ENCODE assay signal across 3 cellular contexts in the genomic region with DNA sequence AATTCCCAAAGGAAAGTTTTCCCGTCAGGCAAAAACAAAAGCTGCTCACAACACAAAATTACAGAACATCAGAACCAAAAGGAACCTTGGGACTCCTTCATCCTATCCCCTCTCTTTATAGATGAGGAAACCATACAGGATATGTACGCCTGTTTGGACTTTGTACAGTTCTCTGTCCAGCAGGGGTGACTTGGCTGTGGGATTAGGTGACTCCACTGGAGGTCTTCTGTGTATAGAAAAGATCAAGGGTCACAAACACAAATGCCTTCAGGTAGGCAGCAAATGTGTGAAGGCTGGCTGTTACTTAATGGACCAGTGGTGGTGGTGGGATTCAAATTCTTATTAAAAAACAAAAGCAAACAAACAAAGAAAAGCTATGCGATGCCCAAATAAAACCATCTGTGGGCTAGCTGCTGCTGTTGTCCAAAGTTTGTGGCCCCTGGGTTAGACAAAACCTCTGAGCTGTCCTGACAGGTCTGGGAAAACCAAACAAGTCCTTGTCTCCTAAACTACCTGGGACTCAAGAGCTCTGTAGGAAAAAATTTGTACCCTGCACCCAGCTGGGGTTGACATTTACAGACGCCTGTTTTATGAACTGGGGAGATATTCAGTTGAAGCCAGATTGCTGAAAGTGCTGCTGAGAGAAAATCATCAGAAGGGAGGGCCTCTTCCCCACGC.
TF ChIP-seq lines count a peak whose summit lies in the region.

No MANE protein-coding gene starts in this region.

TF ChIP-seq in SK-N-SH, 30 proteins besides CTCF, POLR2A, EP300 and RAD21 (continues in another document):
- no peak for TF ChIP-seq MXI1 (IDR thresholded peaks at IDR 0.05; ENCODE audit: low read depth, low read length)
- TF ChIP-seq GABPA (IDR thresholded peaks at IDR 0.05; ENCODE audit: low read depth), result no peak
- no peak for TF ChIP-seq MEF2A (IDR thresholded peaks at IDR 0.05; ENCODE audit: borderline replicate concordance, low read depth)
- TF ChIP-seq, protein P1, sequence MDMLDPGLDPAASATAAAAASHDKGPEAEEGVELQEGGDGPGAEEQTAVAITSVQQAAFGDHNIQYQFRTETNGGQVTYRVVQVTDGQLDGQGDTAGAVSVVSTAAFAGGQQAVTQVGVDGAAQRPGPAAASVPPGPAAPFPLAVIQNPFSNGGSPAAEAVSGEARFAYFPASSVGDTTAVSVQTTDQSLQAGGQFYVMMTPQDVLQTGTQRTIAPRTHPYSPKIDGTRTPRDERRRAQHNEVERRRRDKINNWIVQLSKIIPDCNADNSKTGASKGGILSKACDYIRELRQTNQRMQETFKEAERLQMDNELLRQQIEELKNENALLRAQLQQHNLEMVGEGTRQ (IDR thresholded peaks at IDR 0.05; ENCODE audit: borderline replicate concordance, low read depth, low read length), result no peak
- TF ChIP-seq CHD2 (IDR thresholded peaks at IDR 0.05; ENCODE audit: low read length, partially characterized antibody), result no peak
- TF ChIP-seq FOXJ3 (CRISPR knock-in tag; IDR thresholded peaks at IDR 0.05), result no peak
- no peak for TF ChIP-seq SMC3 (IDR thresholded peaks at IDR 0.05; ENCODE audit: low read depth, low read length)
- no peak for TF ChIP-seq RFX5 (IDR thresholded peaks at IDR 0.05; ENCODE audit: low read length)
- no peak for TF ChIP-seq RCOR1 (IDR thresholded peaks at IDR 0.05; ENCODE audit: low read length)
- TF ChIP-seq FOXM1 (IDR thresholded peaks at IDR 0.05; ENCODE audit: low read depth), result no peak
- TF ChIP-seq, protein P2, sequence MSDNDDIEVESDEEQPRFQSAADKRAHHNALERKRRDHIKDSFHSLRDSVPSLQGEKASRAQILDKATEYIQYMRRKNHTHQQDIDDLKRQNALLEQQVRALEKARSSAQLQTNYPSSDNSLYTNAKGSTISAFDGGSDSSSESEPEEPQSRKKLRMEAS (IDR thresholded peaks at IDR 0.05; ENCODE audit: low read depth), result no peak
- TF ChIP-seq, protein P3, sequence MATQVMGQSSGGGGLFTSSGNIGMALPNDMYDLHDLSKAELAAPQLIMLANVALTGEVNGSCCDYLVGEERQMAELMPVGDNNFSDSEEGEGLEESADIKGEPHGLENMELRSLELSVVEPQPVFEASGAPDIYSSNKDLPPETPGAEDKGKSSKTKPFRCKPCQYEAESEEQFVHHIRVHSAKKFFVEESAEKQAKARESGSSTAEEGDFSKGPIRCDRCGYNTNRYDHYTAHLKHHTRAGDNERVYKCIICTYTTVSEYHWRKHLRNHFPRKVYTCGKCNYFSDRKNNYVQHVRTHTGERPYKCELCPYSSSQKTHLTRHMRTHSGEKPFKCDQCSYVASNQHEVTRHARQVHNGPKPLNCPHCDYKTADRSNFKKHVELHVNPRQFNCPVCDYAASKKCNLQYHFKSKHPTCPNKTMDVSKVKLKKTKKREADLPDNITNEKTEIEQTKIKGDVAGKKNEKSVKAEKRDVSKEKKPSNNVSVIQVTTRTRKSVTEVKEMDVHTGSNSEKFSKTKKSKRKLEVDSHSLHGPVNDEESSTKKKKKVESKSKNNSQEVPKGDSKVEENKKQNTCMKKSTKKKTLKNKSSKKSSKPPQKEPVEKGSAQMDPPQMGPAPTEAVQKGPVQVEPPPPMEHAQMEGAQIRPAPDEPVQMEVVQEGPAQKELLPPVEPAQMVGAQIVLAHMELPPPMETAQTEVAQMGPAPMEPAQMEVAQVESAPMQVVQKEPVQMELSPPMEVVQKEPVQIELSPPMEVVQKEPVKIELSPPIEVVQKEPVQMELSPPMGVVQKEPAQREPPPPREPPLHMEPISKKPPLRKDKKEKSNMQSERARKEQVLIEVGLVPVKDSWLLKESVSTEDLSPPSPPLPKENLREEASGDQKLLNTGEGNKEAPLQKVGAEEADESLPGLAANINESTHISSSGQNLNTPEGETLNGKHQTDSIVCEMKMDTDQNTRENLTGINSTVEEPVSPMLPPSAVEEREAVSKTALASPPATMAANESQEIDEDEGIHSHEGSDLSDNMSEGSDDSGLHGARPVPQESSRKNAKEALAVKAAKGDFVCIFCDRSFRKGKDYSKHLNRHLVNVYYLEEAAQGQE (IDR thresholded peaks at IDR 0.05; ENCODE audit: low read depth, low read length), result no peak
- no peak for TF ChIP-seq TCF12 (IDR thresholded peaks at IDR 0.05)
- TF ChIP-seq NRF1 (IDR thresholded peaks at IDR 0.05; ENCODE audit: low read depth, low read length), result no peak
- TF ChIP-seq, protein P4, sequence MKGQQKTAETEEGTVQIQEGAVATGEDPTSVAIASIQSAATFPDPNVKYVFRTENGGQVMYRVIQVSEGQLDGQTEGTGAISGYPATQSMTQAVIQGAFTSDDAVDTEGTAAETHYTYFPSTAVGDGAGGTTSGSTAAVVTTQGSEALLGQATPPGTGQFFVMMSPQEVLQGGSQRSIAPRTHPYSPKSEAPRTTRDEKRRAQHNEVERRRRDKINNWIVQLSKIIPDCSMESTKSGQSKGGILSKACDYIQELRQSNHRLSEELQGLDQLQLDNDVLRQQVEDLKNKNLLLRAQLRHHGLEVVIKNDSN (IDR thresholded peaks at IDR 0.05; ENCODE audit: borderline replicate concordance, low read depth), result no peak
- no peak for TF ChIP-seq RXRA (IDR thresholded peaks at IDR 0.05; ENCODE audit: borderline replicate concordance, low read depth)

TF ChIP-seq in SK-N-SH treated with all-trans-retinoic acid at 6 μM for 48 hours, 23 proteins besides CTCF, POLR2A, EP300 and RAD21:
- no peak for TF ChIP-seq ZFP3 (CRISPR knock-in tag; IDR thresholded peaks at IDR 0.05)
- no peak for TF ChIP-seq ZNF8 (CRISPR knock-in tag; IDR thresholded peaks at IDR 0.05)
- TF ChIP-seq TOX (CRISPR knock-in tag; IDR thresholded peaks at IDR 0.05; ENCODE audit: borderline replicate concordance), result no peak
- TF ChIP-seq, protein P5, sequence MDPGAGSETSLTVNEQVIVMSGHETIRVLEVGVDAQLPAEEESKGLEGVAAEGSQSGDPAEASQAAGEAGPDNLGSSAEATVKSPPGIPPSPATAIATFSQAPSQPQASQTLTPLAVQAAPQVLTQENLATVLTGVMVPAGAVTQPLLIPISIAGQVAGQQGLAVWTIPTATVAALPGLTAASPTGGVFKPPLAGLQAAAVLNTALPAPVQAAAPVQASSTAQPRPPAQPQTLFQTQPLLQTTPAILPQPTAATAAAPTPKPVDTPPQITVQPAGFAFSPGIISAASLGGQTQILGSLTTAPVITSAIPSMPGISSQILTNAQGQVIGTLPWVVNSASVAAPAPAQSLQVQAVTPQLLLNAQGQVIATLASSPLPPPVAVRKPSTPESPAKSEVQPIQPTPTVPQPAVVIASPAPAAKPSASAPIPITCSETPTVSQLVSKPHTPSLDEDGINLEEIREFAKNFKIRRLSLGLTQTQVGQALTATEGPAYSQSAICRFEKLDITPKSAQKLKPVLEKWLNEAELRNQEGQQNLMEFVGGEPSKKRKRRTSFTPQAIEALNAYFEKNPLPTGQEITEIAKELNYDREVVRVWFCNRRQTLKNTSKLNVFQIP (CRISPR knock-in tag; IDR thresholded peaks at IDR 0.05; ENCODE audit: borderline replicate concordance, low read depth), result no peak
- no peak for TF ChIP-seq PPARA (CRISPR knock-in tag; IDR thresholded peaks at IDR 0.05; ENCODE audit: borderline replicate concordance)
- no peak for TF ChIP-seq ZNF565 (CRISPR knock-in tag; conservative IDR thresholded peaks at IDR 0.05; ENCODE audit: low read depth)
- TF ChIP-seq, protein P6, sequence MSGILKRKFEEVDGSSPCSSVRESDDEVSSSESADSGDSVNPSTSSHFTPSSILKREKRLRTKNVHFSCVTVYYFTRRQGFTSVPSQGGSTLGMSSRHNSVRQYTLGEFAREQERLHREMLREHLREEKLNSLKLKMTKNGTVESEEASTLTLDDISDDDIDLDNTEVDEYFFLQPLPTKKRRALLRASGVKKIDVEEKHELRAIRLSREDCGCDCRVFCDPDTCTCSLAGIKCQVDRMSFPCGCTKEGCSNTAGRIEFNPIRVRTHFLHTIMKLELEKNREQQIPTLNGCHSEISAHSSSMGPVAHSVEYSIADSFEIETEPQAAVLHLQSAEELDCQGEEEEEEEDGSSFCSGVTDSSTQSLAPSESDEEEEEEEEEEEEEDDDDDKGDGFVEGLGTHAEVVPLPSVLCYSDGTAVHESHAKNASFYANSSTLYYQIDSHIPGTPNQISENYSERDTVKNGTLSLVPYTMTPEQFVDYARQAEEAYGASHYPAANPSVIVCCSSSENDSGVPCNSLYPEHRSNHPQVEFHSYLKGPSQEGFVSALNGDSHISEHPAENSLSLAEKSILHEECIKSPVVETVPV (CRISPR knock-in tag; IDR thresholded peaks at IDR 0.05), result no peak
- TF ChIP-seq, protein P7, sequence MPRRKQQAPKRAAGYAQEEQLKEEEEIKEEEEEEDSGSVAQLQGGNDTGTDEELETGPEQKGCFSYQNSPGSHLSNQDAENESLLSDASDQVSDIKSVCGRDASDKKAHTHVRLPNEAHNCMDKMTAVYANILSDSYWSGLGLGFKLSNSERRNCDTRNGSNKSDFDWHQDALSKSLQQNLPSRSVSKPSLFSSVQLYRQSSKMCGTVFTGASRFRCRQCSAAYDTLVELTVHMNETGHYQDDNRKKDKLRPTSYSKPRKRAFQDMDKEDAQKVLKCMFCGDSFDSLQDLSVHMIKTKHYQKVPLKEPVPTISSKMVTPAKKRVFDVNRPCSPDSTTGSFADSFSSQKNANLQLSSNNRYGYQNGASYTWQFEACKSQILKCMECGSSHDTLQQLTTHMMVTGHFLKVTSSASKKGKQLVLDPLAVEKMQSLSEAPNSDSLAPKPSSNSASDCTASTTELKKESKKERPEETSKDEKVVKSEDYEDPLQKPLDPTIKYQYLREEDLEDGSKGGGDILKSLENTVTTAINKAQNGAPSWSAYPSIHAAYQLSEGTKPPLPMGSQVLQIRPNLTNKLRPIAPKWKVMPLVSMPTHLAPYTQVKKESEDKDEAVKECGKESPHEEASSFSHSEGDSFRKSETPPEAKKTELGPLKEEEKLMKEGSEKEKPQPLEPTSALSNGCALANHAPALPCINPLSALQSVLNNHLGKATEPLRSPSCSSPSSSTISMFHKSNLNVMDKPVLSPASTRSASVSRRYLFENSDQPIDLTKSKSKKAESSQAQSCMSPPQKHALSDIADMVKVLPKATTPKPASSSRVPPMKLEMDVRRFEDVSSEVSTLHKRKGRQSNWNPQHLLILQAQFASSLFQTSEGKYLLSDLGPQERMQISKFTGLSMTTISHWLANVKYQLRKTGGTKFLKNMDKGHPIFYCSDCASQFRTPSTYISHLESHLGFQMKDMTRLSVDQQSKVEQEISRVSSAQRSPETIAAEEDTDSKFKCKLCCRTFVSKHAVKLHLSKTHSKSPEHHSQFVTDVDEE (CRISPR knock-in tag; IDR thresholded peaks at IDR 0.05), result no peak
TF ChIP-seq in SK-N-SH treated with all-trans-retinoic acid at 6 μM for 48 hours: peak in this region for 0.

TF ChIP-seq in H1, 55 proteins besides CTCF, POLR2A, EP300 and RAD21:
- TF ChIP-seq ZNF274 (IDR thresholded peaks at IDR 0.05; ENCODE audit: borderline replicate concordance, extremely low read depth, low read length) (no peak), RXRA (IDR thresholded peaks at IDR 0.05; ENCODE audit: insufficient read depth, low read depth, low read length) (no peak), SP4 (IDR thresholded peaks at IDR 0.05; ENCODE audit: low read length) (no peak), CBX5 (IDR thresholded peaks at IDR 0.05; ENCODE audit: low read depth, low read length) (no peak), SIN3A (conservative IDR thresholded peaks at IDR 0.05 in 1 of 2, IDR thresholded peaks at IDR 0.05 in 1 of 2; ENCODE audit: low read depth in 1 of 2, low read length in 2 of 2) (no peak), GTF2F1 (IDR thresholded peaks at IDR 0.05; ENCODE audit: borderline replicate concordance, low read depth, low read length) (no peak), SIRT6 (IDR thresholded peaks at IDR 0.05; ENCODE audit: low read length) (no peak)
